ENCODE assay signal across 12 cellular contexts in the genomic region with DNA sequence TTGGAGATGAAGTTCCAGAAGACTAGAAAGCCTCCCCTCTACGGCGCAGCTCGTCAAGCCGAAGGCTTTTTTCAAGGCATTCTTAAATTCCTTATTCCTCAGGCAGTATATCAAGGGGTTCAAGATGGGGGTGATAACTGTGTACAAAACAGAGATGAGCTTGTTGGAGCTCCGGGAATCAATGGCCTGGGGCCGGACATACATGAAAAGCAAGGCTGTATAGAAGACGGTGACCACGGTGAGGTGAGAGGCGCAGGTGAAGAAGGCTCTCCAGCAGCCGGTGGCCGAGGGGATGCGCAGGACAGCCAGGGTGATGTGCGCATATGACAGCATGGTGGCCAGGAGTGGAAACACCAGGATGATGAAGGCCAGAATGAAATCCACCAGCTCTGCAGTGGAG. TPM values are rescaled to one million over a fixed set of nuclear protein-coding genes. Genes with fewer than 3 reads are reported as not detected.
"Had no signal": no experiment of that assay in that cellular context is flagged by ENCODE, and none has a peak within 500 bp of the region (broad histone marks: within the 10 kb centered on the region; RNA-seq: fewer than 3 reads in every experiment).

No MANE protein-coding gene starts in this region.

- H3K4me1 ChIP-seq: HAP-1 had no signal

- H3K4me1 Mint-ChIP-seq: IgD-negative memory B cell had no signal

- ATAC-seq: HCT116, HepG2 had no signal

- H3K27ac ChIP-seq: GM23248, HL-60 had no signal

- H3K27ac Mint-ChIP-seq: HFFc6, IgD-negative memory B cell had no signal

- H3K4me3 ChIP-seq: GM23248, HAP-1 had no signal

- H3K9me3 Mint-ChIP-seq: HFFc6, IgD-negative memory B cell had no signal

- H3K9me3 ChIP-seq: HAP-1 had no signal

- H3K4me3 Mint-ChIP-seq: HFFc6 had no signal

- DNase-seq: GM23248, GOT3, H7, HFFc6, KBM-7 had no signal

RNA-seq across cellular contexts. Expression of gene OR6B3, which starts 8.2 kb away (rescaled TPM):
- total RNA-seq: GM23248, H4, H7, HepG2, HFFc6, HT1080 had no signal
- polyA plus RNA-seq: GM23248, HepG2, IgD-negative memory B cell had no signal

RNA-seq across cellular contexts. Expression of gene OR6B2, which starts 14.9 kb away (rescaled TPM):
- total RNA-seq: GM23248, H4, H7, HepG2, HFFc6, HT1080 had no signal
- polyA plus RNA-seq: GM23248, HepG2, IgD-negative memory B cell had no signal
